8 cellular contexts compared by ENCODE assay signal in genomic region chr17:37490022-37490587, GRCh38. TPM values are rescaled to one million over a fixed set of nuclear protein-coding genes. Genes with fewer than 3 reads are reported as not detected.
DNase-seq lines count a peak whose midpoint lies in the region; ATAC-seq, FAIRE-seq and TF ChIP-seq lines count a peak whose summit lies in the region.

No MANE protein-coding gene starts in this region.

- peak; percentile 66 for TF ChIP-seq CTCF in endodermal cell (conservative IDR thresholded peaks at IDR 0.05)

- H3K27me3 ChIP-seq in endodermal cell (ENCODE audit: control insufficient read depth, insufficient read depth, low read length, poor library complexity, severe bottlenecking), result peaks cover 8% of the 10 kb centered on the region

- no peak for FAIRE-seq in GM12891 (lab: Jason Lieb, UNC)

- peak; percentile 33 for DNase-seq in A172 (ENCODE audit: low spot score)
- peak; percentile 52 for DNase-seq in GM12891 (ENCODE audit: insufficient read length, low spot score)
- peak; percentile 75 for DNase-seq in NCI-H510A (lab: John Stamatoyannopoulos, UW)
- DNase-seq in activated CD8-positive, alpha-beta memory T cell treated with anti-CD3 and anti-CD28 coated beads for 4 hours (ENCODE audit: low read depth in 2 of 2), result peak; percentile 53 to 55
- DNase-seq in endodermal cell, result peak; percentile 95
- DNase-seq in mucosa of gallbladder (ENCODE audit: low spot score), result peak; percentile 46
- peak; percentile 60 for DNase-seq in stimulated activated CD8-positive, alpha-beta memory T cell treated with anti-CD3 and anti-CD28 coated beads, Interleukin-4, amount 100 ng/mL, for 24 hours (ENCODE audit: low read depth)

- peaks cover 11% of the 10 kb centered on the region for H3K9me3 ChIP-seq in endodermal cell (ENCODE audit: control insufficient read depth, low read length)

- H3K9me3 Mint-ChIP-seq in endodermal cell, result no peaks in the 10 kb centered on the region

- peaks cover 10% of the 10 kb centered on the region for H3K36me3 ChIP-seq in endodermal cell (ENCODE audit: control insufficient read depth, insufficient read depth, low read length)

- H3K4me1 Mint-ChIP-seq in endodermal cell, result peaks cover 26% of the 10 kb centered on the region

- H3K27me3 Mint-ChIP-seq in endodermal cell (ENCODE audit: insufficient read depth), result peaks cover 40% of the 10 kb centered on the region

- WGBS in endodermal cell (ENCODE audit: insufficient coverage in 1 of 2, insufficient read length in 1 of 2), 2 experiments, result 0% methylated on average over 24 to 55 of the region's 56 CpGs

- H3K27ac Mint-ChIP-seq in endodermal cell, result peak overlapping the region; percentile 18

- ATAC-seq in HG02938 (IDR thresholded peaks at IDR 0.05; ENCODE audit: unreplicated experiment), result peak; percentile 36

- peak overlapping the region; percentile 94 for H3K4me3 ChIP-seq in endodermal cell (ENCODE audit: low read length)

- no peak overlapping the region for H3K27ac ChIP-seq in endodermal cell (ENCODE audit: low read depth, low read length)

- H3K4me1 ChIP-seq in endodermal cell (ENCODE audit: control insufficient read depth, insufficient read depth, low read length), result peaks cover 5% of the 10 kb centered on the region

- peak overlapping the region; percentile 59 for H3K9ac ChIP-seq in endodermal cell (ENCODE audit: extremely low read depth, low read length, poor library complexity, severe bottlenecking)

- H3K4me3 Mint-ChIP-seq in endodermal cell, result peak overlapping the region; percentile 71

- no peak for TF ChIP-seq POLR2A in GM12891 (IDR thresholded peaks at IDR 0.05; ENCODE audit: low read depth, low read length)

- H3K36me3 Mint-ChIP-seq in endodermal cell (ENCODE audit: low read depth), result no peaks in the 10 kb centered on the region

TF ChIP-seq in GM12891, 5 proteins besides CTCF, POLR2A, EP300 and RAD21:
- TF ChIP-seq POU2F2 (IDR thresholded peaks at IDR 0.05; ENCODE audit: low read depth, low read length) (0 out of 2 replicates have a peak, but pooled peaks have one; percentile 14), TAF1 (IDR thresholded peaks at IDR 0.05; ENCODE audit: low read depth, low read length) (no peak)

RNA-seq across cellular contexts. Expression of gene DUSP14, which starts 0.4 kb away (rescaled TPM):
- total RNA-seq in A172 (2014; rRNA removed; shearing (Covaris generic)), result 124 and 151 TPM in 2 replicates
- 9.2 TPM for polyA plus RNA-seq in GM12891 (2012; ENCODE audit: low read depth, missing spikeins)
- total RNA-seq in endodermal cell (10 to 100 TPM; 17.0 to 22.8 TPM), mucosa of gallbladder (16.5 TPM)
- 20.9 TPM for polyA plus RNA-seq in endodermal cell (2013, experiment 1 of 2)
- 22.2 TPM for polyA plus RNA-seq in endodermal cell (2013, experiment 2 of 2)

Comparison
In these comparisons a context has a peak if more than half of its experiments do, and no peak if none do; other contexts are left out.
1. DNase-seq: peak in every context shown above with its lines; median percentile 95 in endodermal cell; 75 in NCI-H510A; 60 in stimulated activated CD8-positive, alpha-beta memory T cell treated with anti-CD3 and anti-CD28 coated beads, Interleukin-4, amount 100 ng/mL, for 24 hours; 54 in activated CD8-positive, alpha-beta memory T cell treated with anti-CD3 and anti-CD28 coated beads for 4 hours; 52 in GM12891; 46 in mucosa of gallbladder; 33 in A172.